In the genomic region with DNA sequence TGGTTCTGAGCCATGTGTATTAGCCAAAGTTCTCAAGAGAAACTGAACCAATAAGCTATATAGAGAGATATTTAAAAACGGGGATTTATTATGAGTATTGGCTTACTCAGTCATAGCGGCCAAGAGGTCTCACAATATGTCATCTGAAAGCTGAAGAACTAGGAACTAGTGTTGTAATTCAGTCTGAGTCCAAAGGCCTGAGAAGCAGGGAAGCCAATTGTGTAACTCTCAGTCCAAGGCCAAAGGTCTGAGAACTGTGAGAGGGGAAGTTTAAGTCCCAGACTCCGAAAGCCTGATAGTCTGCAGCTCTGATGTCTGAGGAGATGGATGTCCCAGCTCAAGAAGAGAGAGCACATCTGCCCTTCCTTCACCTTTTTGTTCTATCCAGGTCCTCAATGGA, we compare ENCODE assay signal across 22 cellular contexts.
A peak's percentile ranks its signal among the peaks of the same experiment; 100 is the strongest.
DNase-seq lines count a peak whose midpoint lies in the region; ATAC-seq, FAIRE-seq and TF ChIP-seq lines count a peak whose summit lies in the region.
"Had no signal": no experiment of that assay in that cellular context is flagged by ENCODE, and none has a peak within 500 bp of the region (broad histone marks: within the 10 kb centered on the region; RNA-seq: fewer than 3 reads in every experiment).

No MANE protein-coding gene starts in this region.

- TF ChIP-seq RAD21 in HepG2 (CRISPR knock-in tag; IDR thresholded peaks at IDR 0.05): no peak

- TF ChIP-seq CTCF in epithelial cell of proximal tubule (conservative IDR thresholded peaks at IDR 0.05; ENCODE audit: low read depth, low read length) (no peak), HepG2 (CRISPR knock-in tag; IDR thresholded peaks at IDR 0.05) (no peak), neutrophil (IDR thresholded peaks at IDR 0.05) (no peak), type B pancreatic cell (conservative IDR thresholded peaks at IDR 0.05) (no peak)

- no peak for TF ChIP-seq POLR2A in HepG2 (IDR thresholded peaks at IDR 0.05; ENCODE audit: insufficient read depth in 1 of 2, low read depth in 2 of 2, low read length in 2 of 2)

- no peak overlapping the region for H3K4me3 ChIP-seq in epithelial cell of proximal tubule (ENCODE audit: low read depth, low read length)
- no peak overlapping the region for H3K4me3 ChIP-seq in HepG2 (replicated peaks in 1 of 3; ENCODE audit: insufficient read depth in 1 of 3, low read depth in 2 of 3, low read length in 3 of 3)
- H3K4me3 ChIP-seq in neutrophil (ENCODE audit: low read depth in 1 of 2, low read length in 1 of 2): no peak overlapping the region
- H3K4me3 ChIP-seq: GM23248, HAP-1, Peyer's patch, SJCRH30 had no signal

- no peaks in the 10 kb centered on the region for H3K4me1 ChIP-seq in HepG2 (ENCODE audit: insufficient read depth, low read length)
- peaks cover 0 to 10% of the 10 kb centered on the region in 2 experiments for H3K4me1 ChIP-seq in neutrophil (ENCODE audit: control insufficient read depth in 1 of 2, insufficient read depth in 1 of 2, low read depth in 1 of 2, low read length in 1 of 2)
- H3K4me1 ChIP-seq: HAP-1, Peyer's patch, SJCRH30 had no signal

- H3K27me3 Mint-ChIP-seq in type B pancreatic cell: no peaks in the 10 kb centered on the region
- H3K27me3 Mint-ChIP-seq: CD4-positive, alpha-beta T cell had no signal

- H3K36me3 ChIP-seq in HepG2 (replicated peaks in 1 of 2; ENCODE audit: control insufficient read depth in 1 of 2, insufficient read depth in 2 of 2, low read length in 2 of 2) (no peaks in the 10 kb centered on the region), neutrophil (no peaks in the 10 kb centered on the region)
- H3K36me3 ChIP-seq: HAP-1, Peyer's patch, SJCRH30 had no signal

- intact Hi-C loops in HepG2 (cut with micrococcal nuclease; ENCODE audit: unreplicated experiment): no loop called here

- H3K36me3 Mint-ChIP-seq in type B pancreatic cell: no peaks in the 10 kb centered on the region

- POLR2A ChIA-PET in HepG2 (lab: Yijun Ruan, JAX): no interaction called here

- no peak overlapping the region for H3K4me3 Mint-ChIP-seq in type B pancreatic cell
- H3K4me3 Mint-ChIP-seq: CD4-positive, alpha-beta T cell had no signal

- H3K9me3 Mint-ChIP-seq in type B pancreatic cell: no peaks in the 10 kb centered on the region
- H3K9me3 Mint-ChIP-seq: CD4-positive, alpha-beta T cell had no signal

- in situ Hi-C loops in HepG2 (cut with HindIII; ENCODE audit: extremely low pct_ligation_motif_present, low pct_unique_long_range_greater_than_20kb): no loop called here

- no peak overlapping the region for H3K27ac Mint-ChIP-seq in type B pancreatic cell
- H3K27ac Mint-ChIP-seq: CD4-positive, alpha-beta T cell had no signal

- H3K9me3 ChIP-seq in HepG2 (ENCODE audit: low read length): no peaks in the 10 kb centered on the region
- no peaks in the 10 kb centered on the region for H3K9me3 ChIP-seq in neutrophil
- H3K9me3 ChIP-seq: HAP-1, Peyer's patch, SJCRH30 had no signal

- CTCF ChIA-PET in HepG2 (lab: Yijun Ruan, JAX; ENCODE audit: low intra/inter-chr PET ratio, low total read pairs): no interaction called here

- no peak overlapping the region for H3K9ac ChIP-seq in HepG2 (ENCODE audit: insufficient read depth, low read depth, low read length)
- H3K9ac ChIP-seq: GM23248 had no signal

- FAIRE-seq in HepG2 (lab: Jason Lieb, UNC): peak; percentile 55

- H3K79me2 ChIP-seq in HepG2 (ENCODE audit: insufficient read depth, low read length): no peaks in the 10 kb centered on the region

- DNase-seq in MV-4-11 (lab: John Stamatoyannopoulos, UW) (peak; percentile 5), epithelial cell of proximal tubule (ENCODE audit: low read depth) (peak; percentile 3), HepG2 (ENCODE audit: low spot score) (peak; percentile 9), NCI-H774 (lab: John Stamatoyannopoulos, UW) (no peak), type B pancreatic cell (ENCODE audit: extremely low spot score, unreplicated experiment) (no peak)
- DNase-seq: CD4-positive, alpha-beta T cell; COR-L47; DMS79; GM23248; Karpas-422; NCI-H1092 treated with DMSO at 0.1 percent for 48 hours; NCI-H146; NCI-H2029; NCI-H226; NCI-H510A treated with DMSO at 0.1 percent for 48 hours; NCI-H748 treated with DMSO at 0.1 percent for 48 hours; NK-92 treated with Interleukin-12 subunit alpha and Interleukin-12 subunit beta, amount 100 ng/mL, for 24 hours; Peyer's patch; SJCRH30 had no signal

- no peak overlapping the region for H3K4me2 ChIP-seq in HepG2 (ENCODE audit: low read depth, low read length)

- 0% methylated on average over 3 of the region's 3 CpGs for WGBS in HepG2 (ENCODE audit: low lambda C conversion rate)

- ATAC-seq in HepG2: peak; percentile 58
- no peak for ATAC-seq in GM19397 (IDR thresholded peaks at IDR 0.05; ENCODE audit: unreplicated experiment)

- no peak overlapping the region for H2AFZ ChIP-seq in HepG2 (ENCODE audit: low read length)
- H2AFZ ChIP-seq: GM23248 had no signal

- H3K27me3 ChIP-seq in HepG2 (ENCODE audit: control insufficient read depth in 1 of 2, insufficient read depth in 2 of 2, low read length in 2 of 2): no peaks in the 10 kb centered on the region
- H3K27me3 ChIP-seq in neutrophil: no peaks in the 10 kb centered on the region
- H3K27me3 ChIP-seq: Peyer's patch, SJCRH30 had no signal

- no peaks in the 10 kb centered on the region for H4K20me1 ChIP-seq in HepG2 (ENCODE audit: insufficient read depth, low read length)

- H3K27ac ChIP-seq in HepG2 (ENCODE audit: extremely low read length, insufficient read depth, low read length) (no peak overlapping the region), neutrophil (peak overlapping the region; percentile 2)
- H3K27ac ChIP-seq: GM23248, Peyer's patch, SJCRH30 had no signal

- H3K4me1 Mint-ChIP-seq in type B pancreatic cell (ENCODE audit: unreplicated experiment): no peaks in the 10 kb centered on the region

- BruUV-seq in HepG2 (replicated peaks; lab: Mats Ljungman, UMichigan): no TSS peak

- TF ChIP-seq EP300 in HepG2 (IDR thresholded peaks at IDR 0.05; ENCODE audit: low read depth in 2 of 2, low read length in 2 of 2) (no peak), HepG2 (CRISPR knock-in tag; IDR thresholded peaks at IDR 0.05; ENCODE audit: borderline replicate concordance) (no peak)

TF ChIP-seq in HepG2, 621 proteins besides CTCF, POLR2A, EP300 and RAD21:
- TF ChIP-seq ELF1 (CRISPR knock-in tag; IDR thresholded peaks at IDR 0.05) (no peak), CEBPG (CRISPR knock-in tag; IDR thresholded peaks at IDR 0.05) (peak; percentile 26; the same call in 1 of the 2 replicates), HNF4G (IDR thresholded peaks at IDR 0.05; ENCODE audit: borderline replicate concordance, low read depth, low read length) (peak; percentile 78), HNF4G (CRISPR knock-in tag; IDR thresholded peaks at IDR 0.05; ENCODE audit: borderline replicate concordance, low read depth) (0 out of 2 replicates have a peak, but pooled peaks have one; percentile 26), RELA (CRISPR knock-in tag; IDR thresholded peaks at IDR 0.05) (no peak), CEBPB (IDR thresholded peaks at IDR 0.05; ENCODE audit: borderline replicate concordance, low read depth, low read length) (peak; percentile 69; the same call in 1 of the 2 replicates), HNF4A (CRISPR knock-in tag; IDR thresholded peaks at IDR 0.05) (peak; percentile 82)
TF ChIP-seq in HepG2: peak in this region for 4.

Comparison
In these comparisons a context has a peak if more than half of its experiments do, and no peak if none do; other contexts are left out.
1. DNase-seq: peak in MV-4-11 (single experiment), epithelial cell of proximal tubule (single experiment) and HepG2 (single experiment); none in NCI-H774 (single experiment) and type B pancreatic cell (single experiment).